23 cellular contexts compared by ENCODE assay signal in genomic region chr14:52607061-52607460, GRCh38.
"Had no signal": no experiment of that assay in that cellular context is flagged by ENCODE, and none has a peak within 500 bp of the region (broad histone marks: within the 10 kb centered on the region; RNA-seq: fewer than 3 reads in every experiment).

No MANE protein-coding gene starts in this region.

- H3K4me1 ChIP-seq: esophagus squamous epithelium, gastrocnemius medialis, heart right ventricle, left lung, lower lobe of right lung had no signal

- H3K36me3 ChIP-seq: esophagus squamous epithelium, heart right ventricle, left lung, lower lobe of right lung had no signal

- DNase-seq: cortex of kidney; effector CD8-positive, alpha-beta T cell; effector memory CD8-positive, alpha-beta T cell; endodermal cell; erythroblast; esophagus squamous epithelium; foreskin fibroblast; foreskin melanocyte; gastrocnemius medialis; glutamatergic neuron; head of caudate nucleus; heart right ventricle; hippocampal formation; left cardiac atrium; left lung; left ventricle myocardium superior; lower lobe of right lung; mesenchymal stem cell; mucosa of descending colon; naive B cell; naive thymus-derived CD8-positive, alpha-beta T cell had no signal

- H3K4me3 ChIP-seq: esophagus squamous epithelium, gastrocnemius medialis, heart right ventricle, left lung, lower lobe of right lung, mucosa of descending colon had no signal

- ATAC-seq: effector memory CD8-positive, alpha-beta T cell; esophagus mucosa; gastrocnemius medialis; heart right ventricle; left cardiac atrium; left lung; left ventricle myocardium superior; lower lobe of right lung; mucosa of descending colon; naive thymus-derived CD8-positive, alpha-beta T cell had no signal

- H3K27me3 ChIP-seq: esophagus squamous epithelium, gastrocnemius medialis, heart right ventricle, left lung had no signal

- H3K9me3 ChIP-seq: gastrocnemius medialis had no signal

- H3K27ac ChIP-seq: epithelial cell of prostate, esophagus squamous epithelium, gastrocnemius medialis, heart right ventricle, left lung, lower lobe of right lung had no signal
